27 cellular contexts compared by ENCODE assay signal in genomic region chr10:121131014-121131413, GRCh38.
"Had no signal": no experiment of that assay in that cellular context is flagged by ENCODE, and none has a peak within 500 bp of the region (broad histone marks: within the 10 kb centered on the region; RNA-seq: fewer than 3 reads in every experiment).

No MANE protein-coding gene starts in this region.

- DNase-seq: cortex of kidney; effector CD8-positive, alpha-beta T cell; endodermal cell; foreskin fibroblast; gastrocnemius medialis; left colon; left ventricle myocardium inferior; lower lobe of right lung; natural killer cell; pancreas; right lobe of liver; small intestine; stimulated activated CD4-positive, alpha-beta T cell treated with anti-CD3 and anti-CD28 coated beads, Interleukin-12 subunit alpha, Interleukin-12 subunit beta, amount 100 ng/mL, for 4 hours; stimulated activated CD4-positive, alpha-beta T cell treated with anti-CD3 and anti-CD28 coated beads, Interleukin-1b, Interleukin-23, amount 100 ng/mL, for 48 hours; stimulated activated CD4-positive, alpha-beta T cell treated with anti-CD3 and anti-CD28 coated beads, Interleukin-4, amount 100 ng/mL, for 1 hour; stimulated activated CD8-positive, alpha-beta memory T cell treated with anti-CD3 and anti-CD28 coated beads, Interleukin-4, amount 100 ng/mL, for 48 hours; stimulated activated naive CD4-positive, alpha-beta T cell; stimulated activated naive CD8-positive, alpha-beta T cell treated with anti-CD3 and anti-CD28 coated beads, Interleukin-15, amount 100 ng/mL, for 72 hours; upper lobe of left lung had no signal

- H3K36me3 Mint-ChIP-seq: memory B cell, natural killer cell had no signal

- H3K9me3 ChIP-seq: gastrocnemius medialis, left ventricle myocardium inferior, lower lobe of right lung, neutrophil, pancreas, right lobe of liver, thoracic aorta, tibial nerve, upper lobe of left lung had no signal

- H3K4me1 ChIP-seq: gastrocnemius medialis, left ventricle myocardium inferior, lower lobe of right lung, pancreas, right lobe of liver, tibial nerve had no signal

- H3K36me3 ChIP-seq: gastrocnemius medialis, left ventricle myocardium inferior, lower lobe of right lung, neutrophil, pancreas, right lobe of liver, thoracic aorta, tibial nerve, upper lobe of left lung had no signal

- H3K27me3 ChIP-seq: gastrocnemius medialis, pancreas, right lobe of liver, tibial nerve, upper lobe of left lung had no signal

- H3K27me3 Mint-ChIP-seq: memory B cell had no signal

- H3K9me3 Mint-ChIP-seq: endodermal cell had no signal

- H3K4me1 Mint-ChIP-seq: central memory CD8-positive, alpha-beta T cell; memory B cell; natural killer cell; stimulated activated naive CD8-positive, alpha-beta T cell treated with anti-CD3 and anti-CD28 coated beads, Interleukin-15, amount 100 ng/mL, for 72 hours had no signal

- H3K27ac Mint-ChIP-seq: endodermal cell; memory B cell; natural killer cell; progenitor cell of endocrine pancreas; stimulated activated naive CD8-positive, alpha-beta T cell treated with anti-CD3 and anti-CD28 coated beads, Interleukin-15, amount 100 ng/mL, for 72 hours had no signal

- H3K4me3 Mint-ChIP-seq: central memory CD8-positive, alpha-beta T cell; endodermal cell; memory B cell; natural killer cell; stimulated activated naive CD8-positive, alpha-beta T cell treated with anti-CD3 and anti-CD28 coated beads, Interleukin-15, amount 100 ng/mL, for 72 hours had no signal

- ATAC-seq: esophagus mucosa; gastrocnemius medialis; left colon; lower lobe of right lung; natural killer cell; pancreas; right lobe of liver; stimulated activated naive CD8-positive, alpha-beta T cell treated with anti-CD3 and anti-CD28 coated beads, Interleukin-15, amount 100 ng/mL, for 72 hours had no signal

- H3K27ac ChIP-seq: epithelial cell of prostate, gastrocnemius medialis, left ventricle myocardium inferior, lower lobe of right lung, neutrophil, pancreas, right lobe of liver, thoracic aorta, upper lobe of left lung had no signal

- H3K4me3 ChIP-seq: gastrocnemius medialis, left ventricle myocardium inferior, lower lobe of right lung, pancreas, right lobe of liver, thoracic aorta, tibial nerve had no signal
